ENCODE assay signal across 1 cellular context in genomic region chr1:227317541-227318002, GRCh38.
A peak's percentile ranks its signal among the peaks of the same experiment; 100 is the strongest.
TF ChIP-seq lines count a peak whose summit lies in the region.

No MANE protein-coding gene starts in this region.

TF ChIP-seq in K562, 482 proteins besides CTCF, POLR2A, EP300 and RAD21 (continued from another document and continues in another):
- TF ChIP-seq THRB (CRISPR knock-in tag; conservative IDR thresholded peaks at IDR 0.05) (0 out of 2 replicates have a peak, but pooled peaks have one; percentile 43), TAF15 (IDR thresholded peaks at IDR 0.05; ENCODE audit: low read depth, low read length) (no peak), SMARCA5 (IDR thresholded peaks at IDR 0.05) (no peak), TRIM24 (IDR thresholded peaks at IDR 0.05) (0 out of 4 replicates have a peak, but pooled peaks of 1 of the 2 experiments have one; percentile 35), E2F3 (CRISPR knock-in tag; IDR thresholded peaks at IDR 0.05) (no peak), ZBTB7A (IDR thresholded peaks at IDR 0.05; ENCODE audit: borderline replicate concordance, control insufficient read depth, low read depth, low read length) (peak; percentile 93), HMGN3 (IDR thresholded peaks at IDR 0.05; ENCODE audit: borderline replicate concordance, extremely low read depth, insufficient read length, low read depth, low read length) (no peak), STAG1 (CRISPR knock-in tag; IDR thresholded peaks at IDR 0.05; ENCODE audit: borderline replicate concordance) (no peak), BCOR (IDR thresholded peaks at IDR 0.05) (0 out of 2 replicates have a peak, but pooled peaks have one; percentile 32), JUND (IDR thresholded peaks at IDR 0.05; ENCODE audit: borderline replicate concordance, low read depth, low read length) (no peak; the same call in 1 of the 2 replicates), JUND (tag; IDR thresholded peaks at IDR 0.05; ENCODE audit: borderline replicate concordance, low read depth, low read length) (no peak), TBL1XR1 (IDR thresholded peaks at IDR 0.05; ENCODE audit: low read length in 2 of 2) (no peak), HLTF (IDR thresholded peaks at IDR 0.05) (peak; percentile 66; the same call in 1 of the 2 replicates), ARNT (IDR thresholded peaks at IDR 0.05) (0 out of 4 replicates have a peak, but pooled peaks have one; percentile 39 to 46), TCF7 (IDR thresholded peaks at IDR 0.05; ENCODE audit: borderline replicate concordance) (no peak), LARP7 (IDR thresholded peaks at IDR 0.05) (peak; percentile 94; the same call in 1 of the 2 replicates), RBBP5 (IDR thresholded peaks at IDR 0.05; ENCODE audit: borderline replicate concordance, insufficient read depth, low read length, poor library complexity, severe bottlenecking) (peak; percentile 69), HDAC8 (tag; IDR thresholded peaks at IDR 0.05) (no peak), IFI16 (CRISPR knock-in tag; IDR thresholded peaks at IDR 0.05) (no peak), KLF13 (tag; IDR thresholded peaks at IDR 0.05; ENCODE audit: borderline replicate concordance, low read depth) (no peak), RBM22 (IDR thresholded peaks at IDR 0.05; ENCODE audit: low read depth, low read length, poor library complexity, severe bottlenecking) (peak; percentile 32), SMAD1 (IDR thresholded peaks at IDR 0.05; ENCODE audit: low read depth, low read length, partially characterized antibody) (no peak), SFPQ (IDR thresholded peaks at IDR 0.05; ENCODE audit: low read depth, low read length) (no peak), HDGF (IDR thresholded peaks at IDR 0.05) (no peak), EHMT2 (IDR thresholded peaks at IDR 0.05) (0 out of 2 replicates have a peak, but pooled peaks have one; percentile 10), BRCA1 (IDR thresholded peaks at IDR 0.05) (no peak), BRCA1 (CRISPR knock-in tag; IDR thresholded peaks at IDR 0.05) (no peak), ZNF707 (CRISPR knock-in tag; conservative IDR thresholded peaks at IDR 0.05) (no peak), TARDBP (IDR thresholded peaks at IDR 0.05) (no peak), ASH1L (IDR thresholded peaks at IDR 0.05; ENCODE audit: borderline replicate concordance, low read depth, partially characterized antibody) (peak; percentile 31), SLC30A9 (CRISPR knock-in tag; IDR thresholded peaks at IDR 0.05) (no peak), CHD1 (IDR thresholded peaks at IDR 0.05; ENCODE audit: low read length) (peak; percentile 96), ILF3 (IDR thresholded peaks at IDR 0.05; ENCODE audit: borderline replicate concordance) (no peak), FOXJ2 (tag; IDR thresholded peaks at IDR 0.05) (no peak), ZNF239 (CRISPR knock-in tag; IDR thresholded peaks at IDR 0.05) (no peak), ZBTB12 (CRISPR knock-in tag; IDR thresholded peaks at IDR 0.05) (no peak), SIN3A (IDR thresholded peaks at IDR 0.05; ENCODE audit: borderline replicate concordance in 2 of 2, control insufficient read depth in 1 of 2, low read depth in 2 of 2, low read length in 2 of 2) (no peak), KHSRP (IDR thresholded peaks at IDR 0.05) (no peak), ZNF780A (CRISPR knock-in tag; IDR thresholded peaks at IDR 0.05) (no peak), CBX3 (IDR thresholded peaks at IDR 0.05; ENCODE audit: borderline replicate concordance in 1 of 2, low read length in 2 of 2) (no peak), ZBTB2 (IDR thresholded peaks at IDR 0.05) (peak; percentile 64; the same call in 1 of the 2 replicates), POLR2H (tag; IDR thresholded peaks at IDR 0.05; ENCODE audit: low read depth) (0 out of 2 replicates have a peak, but pooled peaks have one; percentile 5), ZNF75A (CRISPR knock-in tag; IDR thresholded peaks at IDR 0.05) (no peak), HNRNPH1 (optimal IDR thresholded peaks at IDR 0.05; ENCODE audit: low read depth, low read length) (no peak), ATF1 (CRISPR knock-in tag; IDR thresholded peaks at IDR 0.05) (no peak), ATF1 (tag; IDR thresholded peaks at IDR 0.05) (0 out of 2 replicates have a peak, but pooled peaks have one; percentile 17), MBD2 (IDR thresholded peaks at IDR 0.05; ENCODE audit: borderline replicate concordance, low read depth) (no peak), ZKSCAN1 (IDR thresholded peaks at IDR 0.05; ENCODE audit: low read depth, low read length) (peak; percentile 18; the same call in 1 of the 2 replicates), NFE2 (IDR thresholded peaks at IDR 0.05; ENCODE audit: low read depth) (no peak), USF1 (CRISPR knock-in tag; IDR thresholded peaks at IDR 0.05) (no peak)
- TF ChIP-seq, protein P1, sequence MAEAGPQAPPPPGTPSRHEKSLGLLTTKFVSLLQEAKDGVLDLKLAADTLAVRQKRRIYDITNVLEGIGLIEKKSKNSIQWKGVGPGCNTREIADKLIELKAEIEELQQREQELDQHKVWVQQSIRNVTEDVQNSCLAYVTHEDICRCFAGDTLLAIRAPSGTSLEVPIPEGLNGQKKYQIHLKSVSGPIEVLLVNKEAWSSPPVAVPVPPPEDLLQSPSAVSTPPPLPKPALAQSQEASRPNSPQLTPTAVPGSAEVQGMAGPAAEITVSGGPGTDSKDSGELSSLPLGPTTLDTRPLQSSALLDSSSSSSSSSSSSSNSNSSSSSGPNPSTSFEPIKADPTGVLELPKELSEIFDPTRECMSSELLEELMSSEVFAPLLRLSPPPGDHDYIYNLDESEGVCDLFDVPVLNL (CRISPR knock-in tag; IDR thresholded peaks at IDR 0.05; ENCODE audit: low read depth): no peak
- TF ChIP-seq, protein P2, sequence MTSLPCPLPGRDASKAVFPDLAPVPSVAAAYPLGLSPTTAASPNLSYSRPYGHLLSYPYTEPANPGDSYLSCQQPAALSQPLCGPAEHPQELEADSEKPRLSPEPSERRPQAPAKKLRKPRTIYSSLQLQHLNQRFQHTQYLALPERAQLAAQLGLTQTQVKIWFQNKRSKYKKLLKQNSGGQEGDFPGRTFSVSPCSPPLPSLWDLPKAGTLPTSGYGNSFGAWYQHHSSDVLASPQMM (CRISPR knock-in tag; IDR thresholded peaks at IDR 0.05): no peak
- TF ChIP-seq, protein P3, sequence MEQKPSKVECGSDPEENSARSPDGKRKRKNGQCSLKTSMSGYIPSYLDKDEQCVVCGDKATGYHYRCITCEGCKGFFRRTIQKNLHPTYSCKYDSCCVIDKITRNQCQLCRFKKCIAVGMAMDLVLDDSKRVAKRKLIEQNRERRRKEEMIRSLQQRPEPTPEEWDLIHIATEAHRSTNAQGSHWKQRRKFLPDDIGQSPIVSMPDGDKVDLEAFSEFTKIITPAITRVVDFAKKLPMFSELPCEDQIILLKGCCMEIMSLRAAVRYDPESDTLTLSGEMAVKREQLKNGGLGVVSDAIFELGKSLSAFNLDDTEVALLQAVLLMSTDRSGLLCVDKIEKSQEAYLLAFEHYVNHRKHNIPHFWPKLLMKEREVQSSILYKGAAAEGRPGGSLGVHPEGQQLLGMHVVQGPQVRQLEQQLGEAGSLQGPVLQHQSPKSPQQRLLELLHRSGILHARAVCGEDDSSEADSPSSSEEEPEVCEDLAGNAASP (IDR thresholded peaks at IDR 0.05): no peak
- TF ChIP-seq, protein P4, sequence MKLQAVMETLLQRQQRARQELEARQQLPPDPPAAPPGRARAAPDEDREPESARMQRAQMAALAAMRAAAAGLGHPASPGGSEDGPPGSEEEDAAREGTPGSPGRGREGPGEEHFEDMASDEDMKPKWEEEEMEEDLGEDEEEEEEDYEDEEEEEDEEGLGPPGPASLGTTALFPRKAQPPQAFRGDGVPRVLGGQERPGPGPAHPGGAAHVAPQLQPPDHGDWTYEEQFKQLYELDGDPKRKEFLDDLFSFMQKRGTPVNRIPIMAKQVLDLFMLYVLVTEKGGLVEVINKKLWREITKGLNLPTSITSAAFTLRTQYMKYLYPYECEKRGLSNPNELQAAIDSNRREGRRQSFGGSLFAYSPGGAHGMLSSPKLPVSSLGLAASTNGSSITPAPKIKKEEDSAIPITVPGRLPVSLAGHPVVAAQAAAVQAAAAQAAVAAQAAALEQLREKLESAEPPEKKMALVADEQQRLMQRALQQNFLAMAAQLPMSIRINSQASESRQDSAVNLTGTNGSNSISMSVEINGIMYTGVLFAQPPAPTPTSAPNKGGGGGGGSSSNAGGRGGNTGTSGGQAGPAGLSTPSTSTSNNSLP (IDR thresholded peaks at IDR 0.05; ENCODE audit: borderline replicate concordance, low read depth, low read length): no peak
- TF ChIP-seq, protein P5, sequence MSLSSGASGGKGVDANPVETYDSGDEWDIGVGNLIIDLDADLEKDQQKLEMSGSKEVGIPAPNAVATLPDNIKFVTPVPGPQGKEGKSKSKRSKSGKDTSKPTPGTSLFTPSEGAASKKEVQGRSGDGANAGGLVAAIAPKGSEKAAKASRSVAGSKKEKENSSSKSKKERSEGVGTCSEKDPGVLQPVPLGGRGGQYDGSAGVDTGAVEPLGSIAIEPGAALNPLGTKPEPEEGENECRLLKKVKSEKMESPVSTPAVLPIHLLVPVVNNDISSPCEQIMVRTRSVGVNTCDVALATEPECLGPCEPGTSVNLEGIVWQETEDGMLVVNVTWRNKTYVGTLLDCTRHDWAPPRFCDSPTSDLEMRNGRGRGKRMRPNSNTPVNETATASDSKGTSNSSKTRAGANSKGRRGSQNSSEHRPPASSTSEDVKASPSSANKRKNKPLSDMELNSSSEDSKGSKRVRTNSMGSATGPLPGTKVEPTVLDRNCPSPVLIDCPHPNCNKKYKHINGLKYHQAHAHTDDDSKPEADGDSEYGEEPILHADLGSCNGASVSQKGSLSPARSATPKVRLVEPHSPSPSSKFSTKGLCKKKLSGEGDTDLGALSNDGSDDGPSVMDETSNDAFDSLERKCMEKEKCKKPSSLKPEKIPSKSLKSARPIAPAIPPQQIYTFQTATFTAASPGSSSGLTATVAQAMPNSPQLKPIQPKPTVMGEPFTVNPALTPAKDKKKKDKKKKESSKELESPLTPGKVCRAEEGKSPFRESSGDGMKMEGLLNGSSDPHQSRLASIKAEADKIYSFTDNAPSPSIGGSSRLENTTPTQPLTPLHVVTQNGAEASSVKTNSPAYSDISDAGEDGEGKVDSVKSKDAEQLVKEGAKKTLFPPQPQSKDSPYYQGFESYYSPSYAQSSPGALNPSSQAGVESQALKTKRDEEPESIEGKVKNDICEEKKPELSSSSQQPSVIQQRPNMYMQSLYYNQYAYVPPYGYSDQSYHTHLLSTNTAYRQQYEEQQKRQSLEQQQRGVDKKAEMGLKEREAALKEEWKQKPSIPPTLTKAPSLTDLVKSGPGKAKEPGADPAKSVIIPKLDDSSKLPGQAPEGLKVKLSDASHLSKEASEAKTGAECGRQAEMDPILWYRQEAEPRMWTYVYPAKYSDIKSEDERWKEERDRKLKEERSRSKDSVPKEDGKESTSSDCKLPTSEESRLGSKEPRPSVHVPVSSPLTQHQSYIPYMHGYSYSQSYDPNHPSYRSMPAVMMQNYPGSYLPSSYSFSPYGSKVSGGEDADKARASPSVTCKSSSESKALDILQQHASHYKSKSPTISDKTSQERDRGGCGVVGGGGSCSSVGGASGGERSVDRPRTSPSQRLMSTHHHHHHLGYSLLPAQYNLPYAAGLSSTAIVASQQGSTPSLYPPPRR (CRISPR knock-in tag; IDR thresholded peaks at IDR 0.05; ENCODE audit: borderline replicate concordance): no peak
